Comparison of ENCODE assay signal across 2 cellular contexts in genomic region chr7:157839226-157839625, GRCh38.
TF ChIP-seq lines count a peak whose summit lies in the region.

No MANE protein-coding gene starts in this region.

TF ChIP-seq in IMR-90, 13 proteins besides CTCF, POLR2A, EP300 and RAD21:
- TF ChIP-seq NFE2L2 (IDR thresholded peaks at IDR 0.05; ENCODE audit: low read depth, low read length) = no peak
- no peak for TF ChIP-seq SMC3 (IDR thresholded peaks at IDR 0.05; ENCODE audit: low read depth, low read length)
- TF ChIP-seq MAZ (IDR thresholded peaks at IDR 0.05; ENCODE audit: borderline replicate concordance, low read depth, low read length) = no peak
- no peak for TF ChIP-seq FOS (IDR thresholded peaks at IDR 0.05; ENCODE audit: low read depth, low read length)
- no peak for TF ChIP-seq BHLHE40 (IDR thresholded peaks at IDR 0.05; ENCODE audit: low read depth, low read length)
- TF ChIP-seq MXI1 (IDR thresholded peaks at IDR 0.05; ENCODE audit: borderline replicate concordance, low read depth, low read length) = no peak
- no peak for TF ChIP-seq RFX5 (IDR thresholded peaks at IDR 0.05; ENCODE audit: low read depth, low read length)
- TF ChIP-seq RCOR1 (IDR thresholded peaks at IDR 0.05; ENCODE audit: insufficient replicate concordance, low read length) = no peak
- no peak for TF ChIP-seq CHD1 (IDR thresholded peaks at IDR 0.05; ENCODE audit: low read depth, low read length)
- no peak for TF ChIP-seq MAFK (IDR thresholded peaks at IDR 0.05; ENCODE audit: low read depth, low read length)
- TF ChIP-seq, protein P1, sequence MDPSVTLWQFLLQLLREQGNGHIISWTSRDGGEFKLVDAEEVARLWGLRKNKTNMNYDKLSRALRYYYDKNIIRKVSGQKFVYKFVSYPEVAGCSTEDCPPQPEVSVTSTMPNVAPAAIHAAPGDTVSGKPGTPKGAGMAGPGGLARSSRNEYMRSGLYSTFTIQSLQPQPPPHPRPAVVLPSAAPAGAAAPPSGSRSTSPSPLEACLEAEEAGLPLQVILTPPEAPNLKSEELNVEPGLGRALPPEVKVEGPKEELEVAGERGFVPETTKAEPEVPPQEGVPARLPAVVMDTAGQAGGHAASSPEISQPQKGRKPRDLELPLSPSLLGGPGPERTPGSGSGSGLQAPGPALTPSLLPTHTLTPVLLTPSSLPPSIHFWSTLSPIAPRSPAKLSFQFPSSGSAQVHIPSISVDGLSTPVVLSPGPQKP (IDR thresholded peaks at IDR 0.05; ENCODE audit: borderline replicate concordance, low read depth, low read length) = no peak
- TF ChIP-seq, protein P2, sequence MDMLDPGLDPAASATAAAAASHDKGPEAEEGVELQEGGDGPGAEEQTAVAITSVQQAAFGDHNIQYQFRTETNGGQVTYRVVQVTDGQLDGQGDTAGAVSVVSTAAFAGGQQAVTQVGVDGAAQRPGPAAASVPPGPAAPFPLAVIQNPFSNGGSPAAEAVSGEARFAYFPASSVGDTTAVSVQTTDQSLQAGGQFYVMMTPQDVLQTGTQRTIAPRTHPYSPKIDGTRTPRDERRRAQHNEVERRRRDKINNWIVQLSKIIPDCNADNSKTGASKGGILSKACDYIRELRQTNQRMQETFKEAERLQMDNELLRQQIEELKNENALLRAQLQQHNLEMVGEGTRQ (IDR thresholded peaks at IDR 0.05; ENCODE audit: low read depth, low read length) = no peak
- TF ChIP-seq CEBPB (IDR thresholded peaks at IDR 0.05; ENCODE audit: low read depth, low read length) = no peak

TF ChIP-seq in H1, 55 proteins besides CTCF, POLR2A, EP300 and RAD21:
- TF ChIP-seq RNF2 (IDR thresholded peaks at IDR 0.05; ENCODE audit: borderline replicate concordance, low read depth, low read length, missing control alignments, poor library complexity, severe bottlenecking) (no peak), SRF (IDR thresholded peaks at IDR 0.05; ENCODE audit: low read depth, low read length) (no peak), JUND (IDR thresholded peaks at IDR 0.05; ENCODE audit: low read length) (no peak), TCF12 (IDR thresholded peaks at IDR 0.05; ENCODE audit: low read depth, low read length) (no peak), KDM4A (IDR thresholded peaks at IDR 0.05; ENCODE audit: low read depth, low read length, severe bottlenecking) (no peak), RBBP5 (IDR thresholded peaks at IDR 0.05; ENCODE audit: borderline replicate concordance, low read depth, low read length) (no peak), CHD2 (IDR thresholded peaks at IDR 0.05; ENCODE audit: low read length) (no peak), TEAD4 (IDR thresholded peaks at IDR 0.05; ENCODE audit: low read depth, low read length) (no peak), HDAC6 (IDR thresholded peaks at IDR 0.05; ENCODE audit: low read depth, low read length) (no peak), SP4 (IDR thresholded peaks at IDR 0.05; ENCODE audit: low read length) (no peak), EGR1 (IDR thresholded peaks at IDR 0.05; ENCODE audit: borderline replicate concordance, low read depth, low read length) (no peak), SIX5 (IDR thresholded peaks at IDR 0.05; ENCODE audit: low read depth, low read length) (no peak), NANOG (IDR thresholded peaks at IDR 0.05; ENCODE audit: insufficient read depth, low read depth, low read length, poor library complexity, severe bottlenecking) (no peak), CBX5 (IDR thresholded peaks at IDR 0.05; ENCODE audit: low read depth, low read length) (no peak), NRF1 (IDR thresholded peaks at IDR 0.05; ENCODE audit: low read depth, low read length) (no peak), RFX5 (IDR thresholded peaks at IDR 0.05; ENCODE audit: borderline replicate concordance, low read depth, low read length) (no peak)
